8 cellular contexts compared by ENCODE assay signal in the genomic region with DNA sequence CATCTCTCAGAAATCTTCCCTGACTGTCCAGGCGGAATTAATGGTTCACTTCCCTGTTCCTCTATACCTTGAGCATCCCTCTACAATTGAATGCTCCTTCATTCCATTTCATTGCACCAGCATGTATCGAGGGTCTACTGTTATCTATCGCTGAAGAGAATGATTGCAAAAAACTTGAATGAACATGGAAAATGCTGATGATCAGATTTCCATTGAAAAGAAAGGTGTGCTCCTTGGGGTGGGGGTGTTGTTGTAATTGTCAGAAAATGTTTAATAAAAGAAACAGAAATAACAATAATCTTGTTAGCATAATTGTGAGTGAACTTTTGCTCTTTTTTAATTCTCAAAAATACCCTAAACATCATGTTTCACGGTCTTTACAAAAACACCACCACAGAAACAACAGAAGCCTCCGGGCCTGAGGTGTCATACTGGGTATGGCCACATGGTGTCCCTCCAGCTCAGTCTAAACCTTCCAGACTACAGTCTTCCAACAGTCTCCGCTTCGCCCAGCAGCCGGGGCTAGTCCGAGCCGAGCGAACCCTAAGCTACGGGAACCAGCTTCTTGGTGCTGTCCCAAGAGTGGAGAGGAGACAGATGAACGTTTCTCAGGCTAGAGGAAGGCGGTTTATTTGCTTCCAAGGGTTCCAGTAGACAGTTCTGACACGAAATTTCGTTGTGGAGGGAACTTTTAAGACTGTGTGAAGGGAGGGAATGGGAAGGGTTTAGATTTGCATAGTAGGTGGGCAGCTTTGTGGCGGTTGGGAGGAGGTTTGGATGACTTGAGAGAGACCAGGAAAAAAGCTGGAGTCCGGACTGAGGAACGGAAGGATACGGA.
DNase-seq lines count a peak whose midpoint lies in the region; ATAC-seq and TF ChIP-seq lines count a peak whose summit lies in the region.

No MANE protein-coding gene starts in this region.

- ATAC-seq in HG02623 (IDR thresholded peaks at IDR 0.05; ENCODE audit: unreplicated experiment) (peak; percentile 93), T-helper 17 cell (peak; percentile 94)

- H3K4me3 Mint-ChIP-seq in T-helper 17 cell: peak overlapping the region; percentile 95

- peak overlapping the region; percentile 85 for H3K27ac Mint-ChIP-seq in T-helper 17 cell

- TF ChIP-seq CTCF in GM10266 (IDR thresholded peaks at IDR 0.05; ENCODE audit: control insufficient read depth, insufficient read depth, low read depth, missing control alignments) (peak; percentile 88), right atrium auricular region (IDR thresholded peaks at IDR 0.05) (peak; percentile 91 to 95), vagina (IDR thresholded peaks at IDR 0.05) (peak; percentile 88 to 98 (median 96))

- H3K27me3 ChIP-seq in right atrium auricular region (no peaks in the 10 kb centered on the region), vagina (no peaks in the 10 kb centered on the region)

- H3K36me3 Mint-ChIP-seq in T-helper 17 cell (ENCODE audit: low read depth): no peaks in the 10 kb centered on the region

- DNase-seq in GM10266 (ENCODE audit: extremely low spot score) (peak; percentile 82), NCI-H128 (lab: John Stamatoyannopoulos, UW; ENCODE audit: unreplicated experiment) (peak; percentile 80), T-helper 17 cell (peak; percentile 52 to 72 (median 58)), anterior cingulate cortex (lab: John Stamatoyannopoulos, UW) (peak; percentile 11 to 92 (median 80)), right atrium auricular region (ENCODE audit: low spot score) (peak; percentile 95), putamen (ENCODE audit: low spot score) (peak; percentile 88), vagina (ENCODE audit: extremely low spot score in 2 of 2) (peak in 1 of 2 donors; percentile 91)

- no peaks in the 10 kb centered on the region for H3K9me3 ChIP-seq in T-helper 17 cell (ENCODE audit: control insufficient read depth, low read length, poor library complexity, severe bottlenecking)
- H3K9me3 ChIP-seq in right atrium auricular region: no peaks in the 10 kb centered on the region
- no peaks in the 10 kb centered on the region for H3K9me3 ChIP-seq in vagina

- no peaks in the 10 kb centered on the region for H3K36me3 ChIP-seq in right atrium auricular region
- no peaks in the 10 kb centered on the region for H3K36me3 ChIP-seq in vagina

- H3K4me3 ChIP-seq in right atrium auricular region: peak overlapping the region; percentile 32 to 48
- peak overlapping the region; percentile 39 to 51 for H3K4me3 ChIP-seq in vagina

- peaks cover 23% of the 10 kb centered on the region for H3K4me1 Mint-ChIP-seq in T-helper 17 cell

- intact Hi-C loops in vagina (cut with DNase I): loop anchor here (5.0 to 10.0 kb wide), 3 partner anchors 76 to 851 kb away; partner anchors contain the start of gene ZBED5

- H3K27me3 Mint-ChIP-seq in T-helper 17 cell: peaks cover 29% of the 10 kb centered on the region

- TF ChIP-seq POLR2A in vagina (IDR thresholded peaks at IDR 0.05): no peak

- H3K4me1 ChIP-seq in right atrium auricular region (peaks cover 0 to 14% of the 10 kb centered on the region in 2 donors), vagina (peaks cover 22% of the 10 kb centered on the region)

- H3K27ac ChIP-seq in right atrium auricular region (peak overlapping the region; percentile 80 to 81), vagina (peak overlapping the region; percentile 87)
